Comparison of ENCODE assay signal across 8 cellular contexts in the genomic region with DNA sequence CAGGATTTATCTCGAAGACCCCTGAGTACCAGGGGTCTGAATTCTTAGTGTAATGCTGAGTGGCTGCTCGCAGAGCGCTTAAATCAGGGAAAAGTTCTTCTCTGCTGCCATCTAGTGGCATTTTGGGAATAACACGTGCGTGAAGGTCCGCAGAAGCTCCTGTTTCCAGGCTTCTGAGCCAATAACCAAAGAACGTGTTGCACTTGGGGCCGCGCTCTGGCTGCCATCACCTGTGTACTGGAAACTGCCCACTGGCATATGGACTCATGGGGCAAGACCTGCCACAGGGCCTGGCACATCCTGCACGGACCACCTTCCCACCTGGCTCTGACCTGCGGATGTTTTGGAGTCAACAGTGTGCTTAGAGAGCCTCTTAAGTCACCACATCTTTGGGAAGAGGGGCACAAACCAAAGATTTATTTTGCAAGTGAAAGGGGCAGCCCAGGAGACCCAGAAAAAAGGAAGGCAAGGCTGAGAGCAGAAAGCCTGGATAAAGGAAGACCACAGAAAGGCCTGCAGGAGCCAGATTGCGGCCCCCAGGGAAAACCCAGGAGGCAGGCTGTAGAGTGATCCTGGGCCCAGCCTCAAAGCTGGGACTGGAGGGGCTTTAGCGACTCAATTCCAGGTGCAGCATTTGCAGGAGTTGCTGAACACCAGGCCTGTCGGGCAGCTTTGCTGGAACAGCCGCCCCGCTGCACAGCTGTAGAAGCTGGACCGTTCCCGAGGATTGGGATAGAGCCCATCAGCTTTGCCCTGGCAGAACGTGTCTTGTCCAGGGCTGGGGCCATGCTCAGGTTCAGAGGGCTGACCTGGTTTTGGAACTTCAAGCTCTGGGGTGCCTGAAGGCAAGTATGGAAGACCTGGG. TPM values are rescaled to one million over a fixed set of nuclear protein-coding genes. Genes with fewer than 3 reads are reported as not detected.
DNase-seq lines count a peak whose midpoint lies in the region; ATAC-seq, FAIRE-seq and TF ChIP-seq lines count a peak whose summit lies in the region.

No MANE protein-coding gene starts in this region.

- H3K27me3 ChIP-seq in small intestine (ENCODE audit: control insufficient read depth in 2 of 2, insufficient read depth in 2 of 2, low read length in 2 of 2) = peaks cover 0 to 2% of the 10 kb centered on the region in 2 donors

- DNase-seq in NCI-H1694 treated with DMSO at 0.1 percent for 48 hours (lab: John Stamatoyannopoulos, UW) (peak; percentile 83), T-helper 2 cell (peak in 4 of 5 experiments; percentile 12 to 45 (median 17)), astrocyte of the cerebellum (ENCODE audit: low read depth) (peak; percentile 46), hippocampal formation (lab: John Stamatoyannopoulos, UW) (peak; percentile 42 to 69), small intestine (peak; percentile 61)

- H3K4me3 ChIP-seq in astrocyte of the cerebellum (ENCODE audit: low read depth, low read length) (no peak overlapping the region), small intestine (ENCODE audit: low read depth in 1 of 2, low read length in 2 of 2) (no peak overlapping the region)

- peak; percentile 69 for TF ChIP-seq CTCF in GM12872 (IDR thresholded peaks at IDR 0.05; ENCODE audit: insufficient read depth, low read depth, low read length)
- TF ChIP-seq CTCF in astrocyte of the cerebellum (IDR thresholded peaks at IDR 0.05; ENCODE audit: low read depth, low read length, missing control alignments) = peak; percentile 62

- H3K4me1 ChIP-seq in small intestine (ENCODE audit: control insufficient read depth in 2 of 2, insufficient read depth in 1 of 2, low read depth in 1 of 2, low read length in 1 of 2) = no peaks in the 10 kb centered on the region

- in situ Hi-C loops in astrocyte of the cerebellum (cut with HindIII; ENCODE audit: low sequenced_read_pairs) = no loop called here

- no peak for FAIRE-seq in small intestine (lab: Jason Lieb, UNC)

- 35 to 37% (median 35%) methylated on average over 19 of the region's 19 CpGs for WGBS in small intestine, 3 donors

- ATAC-seq in HG02798 (IDR thresholded peaks at IDR 0.05; ENCODE audit: poor library complexity, unreplicated experiment) (no peak), GM18502 (IDR thresholded peaks at IDR 0.05; ENCODE audit: poor library complexity, unreplicated experiment) (no peak)

- no peak overlapping the region for H3K27ac ChIP-seq in small intestine (ENCODE audit: low read depth in 1 of 2, low read length in 1 of 2)

- no peaks in the 10 kb centered on the region for H3K9me3 ChIP-seq in small intestine (ENCODE audit: control insufficient read depth, low read depth)

- H3K36me3 ChIP-seq in small intestine (ENCODE audit: control insufficient read depth in 2 of 2, insufficient read depth in 2 of 2, low read length in 2 of 2) = no peaks in the 10 kb centered on the region

RNA-seq across cellular contexts. Expression of gene CHIT1, which starts 13.0 kb away (rescaled TPM):
- under 1 TPM in 1 of 3 donors, not detected in 2; 0.43 TPM for polyA plus RNA-seq in small intestine

RNA-seq across cellular contexts. Expression of gene CHI3L1, which starts 30.0 kb away (rescaled TPM):
- 1 to 10 TPM in 2 of 3 donors, under 1 TPM in 1; 0.45 to 1.6 (median 1.4) TPM for polyA plus RNA-seq in small intestine

RNA-seq across cellular contexts. Expression of gene MYBPH, which starts 40.9 kb away (rescaled TPM):
- not detected for polyA plus RNA-seq in small intestine

Comparison
In these comparisons a context has a peak if more than half of its experiments do, and no peak if none do; other contexts are left out.
1. DNase-seq: peak in every context shown above with its lines; median percentile 83 in NCI-H1694 treated with DMSO at 0.1 percent for 48 hours; 61 in small intestine; 56 in hippocampal formation; 46 in astrocyte of the cerebellum; 17 in T-helper 2 cell.